11 cellular contexts compared by ENCODE assay signal in the genomic region with DNA sequence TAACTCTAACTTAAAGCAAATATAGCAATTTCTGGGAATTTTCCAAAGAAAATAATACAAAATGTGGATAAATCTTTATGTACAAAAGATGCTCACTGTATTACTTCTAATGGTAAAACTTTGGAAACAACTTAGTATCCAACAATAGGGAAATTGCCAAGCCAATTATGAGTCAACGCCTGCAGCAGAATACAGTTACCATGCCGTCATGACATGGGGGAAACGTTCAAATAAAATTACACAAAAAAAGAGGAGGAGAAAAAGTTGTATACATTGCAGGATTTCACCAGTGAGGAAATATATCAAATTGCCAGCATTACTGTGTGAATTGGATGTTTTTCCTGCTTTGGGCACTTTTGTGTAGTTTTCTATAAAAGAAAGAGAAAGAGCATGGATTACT.
DNase-seq lines count a peak whose midpoint lies in the region; ATAC-seq and TF ChIP-seq lines count a peak whose summit lies in the region.
"Had no signal": no experiment of that assay in that cellular context is flagged by ENCODE, and none has a peak within 500 bp of the region (broad histone marks: within the 10 kb centered on the region; RNA-seq: fewer than 3 reads in every experiment).

No MANE protein-coding gene starts in this region.

- H3K36me3 ChIP-seq in CD4-positive, alpha-beta memory T cell (ENCODE audit: insufficient read depth, low read length) = no peaks in the 10 kb centered on the region
- no peaks in the 10 kb centered on the region for H3K36me3 ChIP-seq in naive thymus-derived CD4-positive, alpha-beta T cell (ENCODE audit: control insufficient read depth in 2 of 3, insufficient read depth in 3 of 3, low read length in 3 of 3)

- H3K36me3 Mint-ChIP-seq in CD4-positive, alpha-beta memory T cell = no peaks in the 10 kb centered on the region
- no peaks in the 10 kb centered on the region for H3K36me3 Mint-ChIP-seq in naive thymus-derived CD4-positive, alpha-beta T cell

- no peak overlapping the region for H3K27ac ChIP-seq in CD4-positive, alpha-beta memory T cell (ENCODE audit: low read depth, low read length)
- no peak overlapping the region for H3K27ac ChIP-seq in naive thymus-derived CD4-positive, alpha-beta T cell (ENCODE audit: low read depth, low read length)

- H3K9me3 Mint-ChIP-seq in CD4-positive, alpha-beta memory T cell = no peaks in the 10 kb centered on the region
- H3K9me3 Mint-ChIP-seq in naive thymus-derived CD4-positive, alpha-beta T cell = peaks cover 0 to 2% (median 0%) of the 10 kb centered on the region in 11 donors
- H3K9me3 Mint-ChIP-seq: activated B cell treated with CpG ODN at 0.5 μM for 24 hours had no signal

- H3K27me3 Mint-ChIP-seq in CD4-positive, alpha-beta memory T cell = peaks cover 11 to 29% of the 10 kb centered on the region in 2 donors
- peaks cover 38 to 54% (median 51%) of the 10 kb centered on the region in 5 donors for H3K27me3 Mint-ChIP-seq in naive thymus-derived CD4-positive, alpha-beta T cell

- intact Hi-C loops in CD4-positive, alpha-beta memory T cell (cut with micrococcal nuclease) = loop anchor here (5.0 kb wide), 1 partner anchor 42 kb away; no protein-coding TSS in a partner anchor
- intact Hi-C loops in naive thymus-derived CD4-positive, alpha-beta T cell (cut with micrococcal nuclease) = no loop called here

- CTCF ChIA-PET in CD4-positive, alpha-beta memory T cell (lab: Charles Lee; ENCODE audit: partially characterized antibody) = no interaction called here
- CTCF ChIA-PET in naive thymus-derived CD4-positive, alpha-beta T cell (lab: Charles Lee) = no interaction called here

- H3K4me3 ChIP-seq in CD4-positive, alpha-beta memory T cell (ENCODE audit: low read length in 2 of 2) = no peak overlapping the region
- peak overlapping the region; percentile 79 to 86 for H3K4me3 ChIP-seq in cardiac fibroblast (replicated peaks in 1 of 2; ENCODE audit: low read depth in 2 of 2, low read length in 2 of 2)
- no peak overlapping the region for H3K4me3 ChIP-seq in naive thymus-derived CD4-positive, alpha-beta T cell (ENCODE audit: low read length)

- no peak for ATAC-seq in naive thymus-derived CD4-positive, alpha-beta T cell
- no peak for ATAC-seq in GM21786 (IDR thresholded peaks at IDR 0.05; ENCODE audit: unreplicated experiment)

- H3K4me1 Mint-ChIP-seq in CD4-positive, alpha-beta memory T cell = peaks cover 24 to 62% (median 42%) of the 10 kb centered on the region in 4 donors
- peaks cover 13 to 45% (median 27%) of the 10 kb centered on the region in 7 donors for H3K4me1 Mint-ChIP-seq in naive thymus-derived CD4-positive, alpha-beta T cell

- no peak for DNase-seq in CD4-positive, alpha-beta memory T cell
- DNase-seq in HT-29 (ENCODE audit: low spot score) (peak; percentile 43), cardiac fibroblast (ENCODE audit: low read depth in 2 of 2) (peak; percentile 71 to 83), hepatic stellate cell (ENCODE audit: low spot score) (no peak), mesenteric fat pad (ENCODE audit: low spot score) (no peak), NCI-H187 (lab: John Stamatoyannopoulos, UW) (no peak)
- DNase-seq in naive thymus-derived CD4-positive, alpha-beta T cell = no peak
- DNase-seq: activated B cell treated with CpG ODN at 0.5 μM for 24 hours; effector CD8-positive, alpha-beta T cell; NCI-H1436 treated with DMSO at 0.1 percent for 48 hours had no signal

- no peak for TF ChIP-seq CTCF in cardiac fibroblast (IDR thresholded peaks at IDR 0.05; ENCODE audit: low read depth, low read length)

- POLR2A ChIA-PET in CD4-positive, alpha-beta memory T cell (lab: Charles Lee; ENCODE audit: partially characterized antibody) = no interaction called here
- POLR2A ChIA-PET in naive thymus-derived CD4-positive, alpha-beta T cell (lab: Charles Lee) = no interaction called here

- H3K27ac Mint-ChIP-seq in CD4-positive, alpha-beta memory T cell = peak overlapping the region in 2 of 7 donors; percentile 2 to 89
- H3K27ac Mint-ChIP-seq in naive thymus-derived CD4-positive, alpha-beta T cell = peak overlapping the region in 1 of 9 donors; percentile 46
- H3K27ac Mint-ChIP-seq: activated B cell treated with CpG ODN at 0.5 μM for 24 hours had no signal

- no peaks in the 10 kb centered on the region for H3K9me3 ChIP-seq in CD4-positive, alpha-beta memory T cell (ENCODE audit: control insufficient read depth in 1 of 2, low read length in 2 of 2)
- H3K9me3 ChIP-seq in naive thymus-derived CD4-positive, alpha-beta T cell (ENCODE audit: control insufficient read depth in 2 of 3, low read length in 3 of 3) = no peaks in the 10 kb centered on the region

- H3K4me3 Mint-ChIP-seq in CD4-positive, alpha-beta memory T cell = peak overlapping the region; percentile 65 to 93 (median 88)
- peak overlapping the region in 9 of 10 donors; percentile 7 to 87 (median 43) for H3K4me3 Mint-ChIP-seq in naive thymus-derived CD4-positive, alpha-beta T cell
- H3K4me3 Mint-ChIP-seq: activated B cell treated with CpG ODN at 0.5 μM for 24 hours had no signal

- H3K4me1 ChIP-seq in CD4-positive, alpha-beta memory T cell (ENCODE audit: insufficient read depth, low read length) = peaks cover 29% of the 10 kb centered on the region
- peaks cover 6 to 10% of the 10 kb centered on the region in 2 donors for H3K4me1 ChIP-seq in naive thymus-derived CD4-positive, alpha-beta T cell (ENCODE audit: control insufficient read depth in 2 of 2, insufficient read depth in 2 of 2, low read length in 2 of 2)

- peaks cover 4% of the 10 kb centered on the region for H3K27me3 ChIP-seq in CD4-positive, alpha-beta memory T cell (ENCODE audit: insufficient read depth, low read length)
- H3K27me3 ChIP-seq in naive thymus-derived CD4-positive, alpha-beta T cell (ENCODE audit: control insufficient read depth in 2 of 2, insufficient read depth in 2 of 2, low read length in 2 of 2) = no peaks in the 10 kb centered on the region

Comparison
In these comparisons a context has a peak if more than half of its experiments do, and no peak if none do; other contexts are left out.
1. DNase-seq: peak in HT-29 (single experiment) and cardiac fibroblast (2 of 2); none in CD4-positive, alpha-beta memory T cell (0 of 5), naive thymus-derived CD4-positive, alpha-beta T cell (0 of 9), hepatic stellate cell (single experiment), mesenteric fat pad (single experiment) and NCI-H187 (0 of 2).
2. H3K4me3 ChIP-seq: peak in cardiac fibroblast (2 of 2); none in CD4-positive, alpha-beta memory T cell (0 of 2) and naive thymus-derived CD4-positive, alpha-beta T cell (single experiment).